Comparison of ENCODE assay signal across 18 cellular contexts in the genomic region with DNA sequence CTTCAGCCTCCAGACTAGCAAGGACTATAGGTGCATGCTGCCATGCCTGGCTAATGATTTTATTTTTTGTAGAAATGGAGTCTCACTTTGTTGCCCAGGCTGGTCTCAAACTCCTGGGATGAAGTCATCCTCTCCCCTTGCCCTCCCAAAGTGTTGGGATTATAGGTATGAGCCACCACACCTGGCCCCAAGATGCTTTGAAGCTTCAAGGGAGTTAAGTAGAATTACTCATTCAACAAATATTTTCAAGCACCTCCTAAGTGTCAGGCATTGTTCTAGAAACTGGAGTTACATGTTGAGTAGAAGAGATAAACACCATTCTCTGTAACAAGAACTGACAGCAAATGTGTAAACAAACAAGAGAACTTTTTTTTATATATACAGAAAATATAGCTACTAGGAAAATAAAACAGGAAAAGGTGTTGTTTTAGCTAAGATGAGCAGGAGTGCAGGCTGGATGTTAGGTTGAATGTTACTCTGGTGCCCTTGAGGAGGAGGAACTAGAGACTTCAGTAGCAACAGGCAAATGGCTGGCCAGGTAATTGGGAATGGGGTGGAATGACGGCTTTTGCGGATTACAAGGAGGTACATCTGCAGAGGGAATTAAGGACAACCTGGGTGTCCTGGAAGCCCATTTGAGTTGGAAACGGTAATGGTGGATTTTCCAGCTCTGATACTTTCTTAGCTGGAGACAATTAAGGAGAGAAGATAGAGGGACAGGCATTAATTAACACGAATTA. TPM values are rescaled to one million over a fixed set of nuclear protein-coding genes. Genes with fewer than 3 reads are reported as not detected.
DNase-seq lines count a peak whose midpoint lies in the region; ATAC-seq and TF ChIP-seq lines count a peak whose summit lies in the region.
"Had no signal": no experiment of that assay in that cellular context is flagged by ENCODE, and none has a peak within 500 bp of the region (broad histone marks: within the 10 kb centered on the region; RNA-seq: fewer than 3 reads in every experiment).

No MANE protein-coding gene starts in this region.

- H3K27ac ChIP-seq in RWPE1, result no peak overlapping the region
- no peak overlapping the region for H3K27ac ChIP-seq in left lung
- H3K27ac ChIP-seq: cardiac muscle cell, neutrophil had no signal

- ATAC-seq in GM21423 (IDR thresholded peaks at IDR 0.05; ENCODE audit: unreplicated experiment) (peak; percentile 3), left lung (peak; percentile 85), GM21825 (IDR thresholded peaks at IDR 0.05; ENCODE audit: unreplicated experiment) (no peak), HG02588 (IDR thresholded peaks at IDR 0.05; ENCODE audit: unreplicated experiment) (no peak)
- ATAC-seq: Right ventricle myocardium inferior had no signal

- POLR2A ChIA-PET in RWPE1 (lab: Yijun Ruan, JAX; ENCODE audit: low non-redundant PET), result no interaction called here

- intact Hi-C loops in left lung (cut with DNase I), result no loop called here

- DNase-seq in HT1080 (ENCODE audit: low read depth), result peak; percentile 31
- DNase-seq in RWPE1 (ENCODE audit: low spot score), result peak; percentile 56
- DNase-seq in left lung, result no peak
- DNase-seq in NCI-H1694 (lab: John Stamatoyannopoulos, UW), result no peak
- no peak for DNase-seq in retina
- DNase-seq: activated CD8-positive, alpha-beta memory T cell treated with anti-CD3 and anti-CD28 coated beads for 24 hours; activated gamma-delta T cell treated with Interleukin-2 at 50 U/mL for 16 hours; CD4-positive, alpha-beta T cell; hypothalamus; KG1; NCI-H2227 treated with DMSO at 0.1 percent for 48 hours had no signal

- CTCF ChIA-PET in RWPE1 (lab: Yijun Ruan, JAX), result no interaction called here

- H3K9me3 ChIP-seq in left lung, result no peaks in the 10 kb centered on the region
- H3K9me3 ChIP-seq: neutrophil had no signal

- no peaks in the 10 kb centered on the region for H3K27me3 ChIP-seq in left lung
- H3K27me3 ChIP-seq: cardiac muscle cell, neutrophil had no signal

- no peak overlapping the region for H3K4me3 ChIP-seq in left lung
- H3K4me3 ChIP-seq: cardiac muscle cell, skin epidermis had no signal

- TF ChIP-seq CTCF in RWPE1 (conservative IDR thresholded peaks at IDR 0.05; ENCODE audit: low read depth) (no peak), left lung (IDR thresholded peaks at IDR 0.05) (no peak)

- H3K4me1 ChIP-seq in left lung, result no peaks in the 10 kb centered on the region

- H3K36me3 ChIP-seq in left lung, result no peaks in the 10 kb centered on the region
- H3K36me3 ChIP-seq: cardiac muscle cell, neutrophil had no signal

RNA-seq across cellular contexts. Expression of a gene that starts 32.0 kb away (rescaled TPM):
- 0.63 and 5.3 TPM in 2 replicates for total RNA-seq in HT1080 (2014; rRNA removed; shearing (Covaris generic))
- 2.5 and 2.6 TPM in 2 replicates for polyA plus RNA-seq in HT1080 (2015; cell fraction: cytosol; rRNA removed)
- 2.4 and 2.6 TPM in 2 replicates for polyA plus RNA-seq in HT1080 (2015; cell fraction: nucleus; rRNA removed)
- 1 to 10 TPM; 1.1 to 3.2 TPM for total RNA-seq in left lung

RNA-seq across cellular contexts. Expression of a gene that starts 57.1 kb away (rescaled TPM):
- total RNA-seq in HT1080 (2014; rRNA removed; shearing (Covaris generic)), result 53.8 and 57.6 TPM in 2 replicates
- polyA plus RNA-seq in HT1080 (2015; cell fraction: cytosol; rRNA removed), result 76.4 and 101 TPM in 2 replicates
- 159 and 168 TPM in 2 replicates for polyA plus RNA-seq in HT1080 (2015; cell fraction: nucleus; rRNA removed)
- 10 to 100 TPM; 32.1 to 36.4 TPM for total RNA-seq in left lung

Comparison
In these comparisons a context has a peak if more than half of its experiments do, and no peak if none do; other contexts are left out.
1. ATAC-seq: peak in GM21423 (single experiment) and left lung (single experiment); none in GM21825 (single experiment) and HG02588 (single experiment).
2. DNase-seq: peak in HT1080 (single experiment) and RWPE1 (single experiment); none in left lung (0 of 2), NCI-H1694 (single experiment) and retina (single experiment).